ENCODE assay signal across 2 cellular contexts in the genomic region with DNA sequence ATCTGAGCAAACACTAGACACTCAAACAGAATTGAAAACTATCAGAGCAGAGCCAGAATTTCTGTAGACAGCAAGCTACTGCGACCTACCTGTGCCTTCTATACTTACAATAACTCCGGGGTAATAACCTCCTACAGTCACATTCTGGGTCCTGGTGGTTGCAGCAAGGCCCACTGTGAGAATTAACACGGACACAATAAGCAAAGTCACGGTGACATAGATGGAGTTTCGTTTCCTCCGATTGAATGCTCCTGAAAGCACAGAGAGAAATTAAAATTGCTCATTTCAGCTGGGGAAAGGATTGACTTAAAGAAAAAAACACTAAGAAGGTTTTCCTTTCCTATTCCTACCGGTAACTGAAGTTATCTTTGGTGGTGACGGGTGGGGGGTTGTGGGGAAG.
A peak's percentile ranks its signal among the peaks of the same experiment; 100 is the strongest.
TF ChIP-seq lines count a peak whose summit lies in the region.

No MANE protein-coding gene starts in this region.

TF ChIP-seq in GM12891, 5 proteins besides CTCF, POLR2A, EP300 and RAD21:
- no peak for TF ChIP-seq POLR2AphosphoS5 (IDR thresholded peaks at IDR 0.05; ENCODE audit: low read depth, low read length)
- no peak for TF ChIP-seq SPI1 (IDR thresholded peaks at IDR 0.05; ENCODE audit: low read depth, low read length)
- no peak for TF ChIP-seq TAF1 (IDR thresholded peaks at IDR 0.05; ENCODE audit: low read depth, low read length)
- no peak for TF ChIP-seq PAX5 (IDR thresholded peaks at IDR 0.05; ENCODE audit: insufficient read depth, low read length, severe bottlenecking)
- TF ChIP-seq POU2F2 (IDR thresholded peaks at IDR 0.05; ENCODE audit: low read depth, low read length), result no peak
TF ChIP-seq in GM12891: peak in this region for 0.

TF ChIP-seq in GM12878, 131 proteins besides CTCF, POLR2A, EP300 and RAD21:
- TF ChIP-seq, protein P1, sequence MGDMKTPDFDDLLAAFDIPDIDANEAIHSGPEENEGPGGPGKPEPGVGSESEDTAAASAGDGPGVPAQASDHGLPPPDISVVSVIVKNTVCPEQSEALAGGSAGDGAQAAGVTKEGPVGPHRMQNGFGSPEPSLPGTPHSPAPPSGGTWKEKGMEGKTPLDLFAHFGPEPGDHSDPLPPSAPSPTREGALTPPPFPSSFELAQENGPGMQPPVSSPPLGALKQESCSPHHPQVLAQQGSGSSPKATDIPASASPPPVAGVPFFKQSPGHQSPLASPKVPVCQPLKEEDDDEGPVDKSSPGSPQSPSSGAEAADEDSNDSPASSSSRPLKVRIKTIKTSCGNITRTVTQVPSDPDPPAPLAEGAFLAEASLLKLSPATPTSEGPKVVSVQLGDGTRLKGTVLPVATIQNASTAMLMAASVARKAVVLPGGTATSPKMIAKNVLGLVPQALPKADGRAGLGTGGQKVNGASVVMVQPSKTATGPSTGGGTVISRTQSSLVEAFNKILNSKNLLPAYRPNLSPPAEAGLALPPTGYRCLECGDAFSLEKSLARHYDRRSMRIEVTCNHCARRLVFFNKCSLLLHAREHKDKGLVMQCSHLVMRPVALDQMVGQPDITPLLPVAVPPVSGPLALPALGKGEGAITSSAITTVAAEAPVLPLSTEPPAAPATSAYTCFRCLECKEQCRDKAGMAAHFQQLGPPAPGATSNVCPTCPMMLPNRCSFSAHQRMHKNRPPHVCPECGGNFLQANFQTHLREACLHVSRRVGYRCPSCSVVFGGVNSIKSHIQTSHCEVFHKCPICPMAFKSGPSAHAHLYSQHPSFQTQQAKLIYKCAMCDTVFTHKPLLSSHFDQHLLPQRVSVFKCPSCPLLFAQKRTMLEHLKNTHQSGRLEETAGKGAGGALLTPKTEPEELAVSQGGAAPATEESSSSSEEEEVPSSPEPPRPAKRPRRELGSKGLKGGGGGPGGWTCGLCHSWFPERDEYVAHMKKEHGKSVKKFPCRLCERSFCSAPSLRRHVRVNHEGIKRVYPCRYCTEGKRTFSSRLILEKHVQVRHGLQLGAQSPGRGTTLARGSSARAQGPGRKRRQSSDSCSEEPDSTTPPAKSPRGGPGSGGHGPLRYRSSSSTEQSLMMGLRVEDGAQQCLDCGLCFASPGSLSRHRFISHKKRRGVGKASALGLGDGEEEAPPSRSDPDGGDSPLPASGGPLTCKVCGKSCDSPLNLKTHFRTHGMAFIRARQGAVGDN (IDR thresholded peaks at IDR 0.05), result peak; percentile 13; the same call in 1 of the 2 replicates
- TF ChIP-seq, protein P2, sequence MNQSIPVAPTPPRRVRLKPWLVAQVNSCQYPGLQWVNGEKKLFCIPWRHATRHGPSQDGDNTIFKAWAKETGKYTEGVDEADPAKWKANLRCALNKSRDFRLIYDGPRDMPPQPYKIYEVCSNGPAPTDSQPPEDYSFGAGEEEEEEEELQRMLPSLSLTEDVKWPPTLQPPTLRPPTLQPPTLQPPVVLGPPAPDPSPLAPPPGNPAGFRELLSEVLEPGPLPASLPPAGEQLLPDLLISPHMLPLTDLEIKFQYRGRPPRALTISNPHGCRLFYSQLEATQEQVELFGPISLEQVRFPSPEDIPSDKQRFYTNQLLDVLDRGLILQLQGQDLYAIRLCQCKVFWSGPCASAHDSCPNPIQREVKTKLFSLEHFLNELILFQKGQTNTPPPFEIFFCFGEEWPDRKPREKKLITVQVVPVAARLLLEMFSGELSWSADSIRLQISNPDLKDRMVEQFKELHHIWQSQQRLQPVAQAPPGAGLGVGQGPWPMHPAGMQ (IDR thresholded peaks at IDR 0.05; ENCODE audit: borderline replicate concordance), result no peak
